Comparison of ENCODE assay signal across 2 cellular contexts in the genomic region with DNA sequence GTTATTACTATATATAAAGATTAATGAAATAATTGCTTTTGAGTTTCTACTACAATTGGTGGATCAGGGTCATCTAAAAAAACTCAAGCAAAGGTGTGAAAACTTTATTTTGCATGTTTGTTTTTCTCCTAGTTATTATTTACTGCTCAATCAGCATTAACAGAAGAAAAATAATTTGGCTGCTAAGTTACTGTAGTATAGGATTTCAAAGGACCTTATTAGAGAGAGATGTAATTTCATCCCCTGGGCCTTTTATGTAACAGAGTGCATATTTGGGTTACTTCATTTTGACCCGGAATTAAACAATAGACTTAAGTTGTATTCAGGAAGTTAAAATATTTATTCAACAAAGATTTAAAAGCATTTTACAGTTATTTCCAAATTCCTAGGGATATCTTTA.
TF ChIP-seq lines count a peak whose summit lies in the region.

No MANE protein-coding gene starts in this region.

TF ChIP-seq in HepG2, 621 proteins besides CTCF, POLR2A, EP300 and RAD21:
- TF ChIP-seq, protein P1, sequence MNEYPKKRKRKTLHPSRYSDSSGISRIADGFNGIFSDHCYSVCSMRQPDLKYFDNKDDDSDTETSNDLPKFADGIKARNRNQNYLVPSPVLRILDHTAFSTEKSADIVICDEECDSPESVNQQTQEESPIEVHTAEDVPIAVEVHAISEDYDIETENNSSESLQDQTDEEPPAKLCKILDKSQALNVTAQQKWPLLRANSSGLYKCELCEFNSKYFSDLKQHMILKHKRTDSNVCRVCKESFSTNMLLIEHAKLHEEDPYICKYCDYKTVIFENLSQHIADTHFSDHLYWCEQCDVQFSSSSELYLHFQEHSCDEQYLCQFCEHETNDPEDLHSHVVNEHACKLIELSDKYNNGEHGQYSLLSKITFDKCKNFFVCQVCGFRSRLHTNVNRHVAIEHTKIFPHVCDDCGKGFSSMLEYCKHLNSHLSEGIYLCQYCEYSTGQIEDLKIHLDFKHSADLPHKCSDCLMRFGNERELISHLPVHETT (CRISPR knock-in tag; conservative IDR thresholded peaks at IDR 0.05): no peak
- peak; percentile 68 for TF ChIP-seq MAFF (IDR thresholded peaks at IDR 0.05; ENCODE audit: low read depth, low read length)
- TF ChIP-seq MAFK (conservative IDR thresholded peaks at IDR 0.05 in 1 of 2, IDR thresholded peaks at IDR 0.05 in 1 of 2; ENCODE audit: low read length in 2 of 2): peak; percentile 52 to 73; a peak in 3 of 4 replicates
TF ChIP-seq in HepG2: peak in this region for 2.

TF ChIP-seq in SK-N-SH, 30 proteins besides CTCF, POLR2A, EP300 and RAD21 (continued from another document):
- TF ChIP-seq, protein P2, sequence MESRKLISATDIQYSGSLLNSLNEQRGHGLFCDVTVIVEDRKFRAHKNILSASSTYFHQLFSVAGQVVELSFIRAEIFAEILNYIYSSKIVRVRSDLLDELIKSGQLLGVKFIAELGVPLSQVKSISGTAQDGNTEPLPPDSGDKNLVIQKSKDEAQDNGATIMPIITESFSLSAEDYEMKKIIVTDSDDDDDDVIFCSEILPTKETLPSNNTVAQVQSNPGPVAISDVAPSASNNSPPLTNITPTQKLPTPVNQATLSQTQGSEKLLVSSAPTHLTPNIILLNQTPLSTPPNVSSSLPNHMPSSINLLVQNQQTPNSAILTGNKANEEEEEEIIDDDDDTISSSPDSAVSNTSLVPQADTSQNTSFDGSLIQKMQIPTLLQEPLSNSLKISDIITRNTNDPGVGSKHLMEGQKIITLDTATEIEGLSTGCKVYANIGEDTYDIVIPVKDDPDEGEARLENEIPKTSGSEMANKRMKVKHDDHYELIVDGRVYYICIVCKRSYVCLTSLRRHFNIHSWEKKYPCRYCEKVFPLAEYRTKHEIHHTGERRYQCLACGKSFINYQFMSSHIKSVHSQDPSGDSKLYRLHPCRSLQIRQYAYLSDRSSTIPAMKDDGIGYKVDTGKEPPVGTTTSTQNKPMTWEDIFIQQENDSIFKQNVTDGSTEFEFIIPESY (IDR thresholded peaks at IDR 0.05; ENCODE audit: borderline replicate concordance, low read depth): no peak
- TF ChIP-seq RCOR1 (IDR thresholded peaks at IDR 0.05; ENCODE audit: low read length) (no peak), SMC3 (IDR thresholded peaks at IDR 0.05; ENCODE audit: low read depth, low read length) (no peak), RXRA (IDR thresholded peaks at IDR 0.05; ENCODE audit: borderline replicate concordance, low read depth) (no peak), RFX5 (IDR thresholded peaks at IDR 0.05; ENCODE audit: low read length) (no peak), FOSL2 (IDR thresholded peaks at IDR 0.05; ENCODE audit: borderline replicate concordance, low read depth) (no peak), JUND (IDR thresholded peaks at IDR 0.05) (no peak), YY1 (IDR thresholded peaks at IDR 0.05; ENCODE audit: low read depth) (no peak), GATA2 (CRISPR knock-in tag; IDR thresholded peaks at IDR 0.05) (no peak)
- TF ChIP-seq, protein P3, sequence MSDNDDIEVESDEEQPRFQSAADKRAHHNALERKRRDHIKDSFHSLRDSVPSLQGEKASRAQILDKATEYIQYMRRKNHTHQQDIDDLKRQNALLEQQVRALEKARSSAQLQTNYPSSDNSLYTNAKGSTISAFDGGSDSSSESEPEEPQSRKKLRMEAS (IDR thresholded peaks at IDR 0.05; ENCODE audit: low read depth): no peak
- TF ChIP-seq, protein P4, sequence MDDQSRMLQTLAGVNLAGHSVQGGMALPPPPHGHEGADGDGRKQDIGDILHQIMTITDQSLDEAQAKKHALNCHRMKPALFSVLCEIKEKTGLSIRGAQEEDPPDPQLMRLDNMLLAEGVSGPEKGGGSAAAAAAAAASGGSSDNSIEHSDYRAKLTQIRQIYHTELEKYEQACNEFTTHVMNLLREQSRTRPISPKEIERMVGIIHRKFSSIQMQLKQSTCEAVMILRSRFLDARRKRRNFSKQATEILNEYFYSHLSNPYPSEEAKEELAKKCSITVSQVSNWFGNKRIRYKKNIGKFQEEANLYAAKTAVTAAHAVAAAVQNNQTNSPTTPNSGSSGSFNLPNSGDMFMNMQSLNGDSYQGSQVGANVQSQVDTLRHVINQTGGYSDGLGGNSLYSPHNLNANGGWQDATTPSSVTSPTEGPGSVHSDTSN (IDR thresholded peaks at IDR 0.05): no peak
- TF ChIP-seq, protein P5, sequence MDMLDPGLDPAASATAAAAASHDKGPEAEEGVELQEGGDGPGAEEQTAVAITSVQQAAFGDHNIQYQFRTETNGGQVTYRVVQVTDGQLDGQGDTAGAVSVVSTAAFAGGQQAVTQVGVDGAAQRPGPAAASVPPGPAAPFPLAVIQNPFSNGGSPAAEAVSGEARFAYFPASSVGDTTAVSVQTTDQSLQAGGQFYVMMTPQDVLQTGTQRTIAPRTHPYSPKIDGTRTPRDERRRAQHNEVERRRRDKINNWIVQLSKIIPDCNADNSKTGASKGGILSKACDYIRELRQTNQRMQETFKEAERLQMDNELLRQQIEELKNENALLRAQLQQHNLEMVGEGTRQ (IDR thresholded peaks at IDR 0.05; ENCODE audit: borderline replicate concordance, low read depth, low read length): no peak
